8 cellular contexts compared by ENCODE assay signal in the genomic region with DNA sequence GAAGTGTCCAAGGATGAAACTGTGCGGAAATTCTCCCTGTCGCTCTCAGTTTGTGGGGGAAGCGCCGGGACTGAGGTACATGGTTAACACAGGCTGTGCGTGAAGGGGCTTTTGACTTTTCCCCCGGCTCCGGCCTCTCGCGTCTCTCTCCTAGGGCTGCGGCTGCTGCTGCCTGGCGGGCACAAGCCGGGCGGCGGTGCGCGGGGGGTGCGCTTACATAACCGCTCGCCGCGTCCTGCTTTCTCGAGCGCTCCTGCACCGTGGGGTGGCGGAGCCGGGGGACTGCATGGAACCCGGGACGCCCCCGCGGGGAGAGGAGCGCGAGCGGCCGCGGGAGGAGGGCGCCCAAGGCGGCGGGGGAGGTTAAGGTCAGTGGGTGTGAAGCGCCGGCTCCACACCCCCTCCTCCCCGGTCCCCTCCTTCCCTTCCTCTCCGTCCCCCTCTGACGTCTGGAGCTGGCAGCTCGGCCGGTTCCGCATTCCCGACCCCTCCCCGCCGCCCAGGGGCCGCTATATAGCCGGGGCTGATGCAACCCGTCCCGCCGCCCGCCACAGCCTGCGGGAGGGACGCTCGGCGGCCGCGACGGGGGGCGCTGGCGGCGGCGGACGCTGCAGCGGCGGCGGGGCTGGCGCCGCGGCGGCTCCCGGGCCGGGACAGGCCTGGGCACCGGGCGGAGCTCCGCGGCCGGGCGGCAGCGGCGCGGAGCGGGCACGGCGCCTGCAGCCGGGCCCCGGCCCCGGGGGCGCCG. TPM values are rescaled to one million over a fixed set of nuclear protein-coding genes. Genes with fewer than 3 reads are reported as not detected.
A peak's percentile ranks its signal among the peaks of the same experiment; 100 is the strongest.
DNase-seq lines count a peak whose midpoint lies in the region; ATAC-seq and TF ChIP-seq lines count a peak whose summit lies in the region.

A gene with protein sequence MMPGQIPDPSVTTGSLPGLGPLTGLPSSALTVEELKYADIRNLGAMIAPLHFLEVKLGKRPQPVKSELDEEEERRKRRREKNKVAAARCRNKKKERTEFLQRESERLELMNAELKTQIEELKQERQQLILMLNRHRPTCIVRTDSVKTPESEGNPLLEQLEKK (plus strand): TSS at position 541 of the 748 bp plus-strand sequence. CDS start 9,899 bp downstream, outside the sequence.

- H2AFZ ChIP-seq in mesenchymal stem cell (ENCODE audit: low read depth, low read length) = peak within 1 kb of the TSS; percentile 81

- H3K4me3 ChIP-seq in GM12875 (ENCODE audit: low read depth, low read length) (peak within 1 kb of the TSS; percentile 86), endodermal cell (ENCODE audit: low read length) (peak within 1 kb of the TSS; percentile 80), mesenchymal stem cell (ENCODE audit: insufficient read depth in 1 of 2, low read depth in 1 of 2, low read length in 2 of 2) (peak within 1 kb of the TSS; percentile 72 to 84)

- H3K9me3 Mint-ChIP-seq in endodermal cell = peaks cover 1% of the 10 kb centered on the region

- peak within 1 kb of the TSS in 1 of 2 experiments; percentile 90 for H3K14ac ChIP-seq in mesenchymal stem cell (ENCODE audit: low read length in 2 of 2)

- peaks cover 5% of the 10 kb centered on the region for H3K36me3 ChIP-seq in endodermal cell (ENCODE audit: control insufficient read depth, insufficient read depth, low read length)
- peaks cover 6 to 8% of the 10 kb centered on the region in 2 experiments for H3K36me3 ChIP-seq in mesenchymal stem cell (ENCODE audit: control insufficient read depth in 1 of 2, insufficient read depth in 2 of 2, low read depth in 1 of 2, low read length in 2 of 2)

- peak within 1 kb of the TSS; percentile 57 to 75 for H2BK12ac ChIP-seq in mesenchymal stem cell (ENCODE audit: low read length in 2 of 2)

- peak within 1 kb of the TSS; percentile 83 for H4K8ac ChIP-seq in mesenchymal stem cell (ENCODE audit: low read length)

- peak within 1 kb of the TSS; percentile 27 for H3K27ac ChIP-seq in endodermal cell (ENCODE audit: low read depth, low read length)
- no peak within 1 kb of the TSS for H3K27ac ChIP-seq in mesenchymal stem cell (ENCODE audit: low read length, poor library complexity, severe bottlenecking)

- H3K4ac ChIP-seq in mesenchymal stem cell (ENCODE audit: low read depth in 1 of 2, low read length in 2 of 2) = peak within 1 kb of the TSS; percentile 10 to 74

- H2BK5ac ChIP-seq in mesenchymal stem cell (ENCODE audit: low read depth, low read length, poor library complexity, severe bottlenecking) = peak within 1 kb of the TSS; percentile 20

- H3K27ac Mint-ChIP-seq in endodermal cell = no peak within 1 kb of the TSS

- H3K9ac ChIP-seq in endodermal cell (ENCODE audit: extremely low read depth, low read length, poor library complexity, severe bottlenecking) = peak within 1 kb of the TSS; percentile 59
- H3K9ac ChIP-seq in mesenchymal stem cell (ENCODE audit: low read length) = peak within 1 kb of the TSS; percentile 89

- H3K9me3 ChIP-seq in endodermal cell (ENCODE audit: control insufficient read depth, low read length) = no peaks in the 10 kb centered on the region
- no peaks in the 10 kb centered on the region for H3K9me3 ChIP-seq in mesenchymal stem cell (ENCODE audit: control insufficient read depth, low read length)

- peaks cover 41% of the 10 kb centered on the region for H3K27me3 Mint-ChIP-seq in endodermal cell (ENCODE audit: insufficient read depth)

- H2BK15ac ChIP-seq in mesenchymal stem cell (ENCODE audit: low read depth, poor library complexity, severe bottlenecking) = peak within 1 kb of the TSS; percentile 95

- peaks cover 19% of the 10 kb centered on the region for H3K79me1 ChIP-seq in mesenchymal stem cell (replicated peaks; ENCODE audit: low read length, poor library complexity, severe bottlenecking)

- H3K23ac ChIP-seq in mesenchymal stem cell (ENCODE audit: low read length in 2 of 2) = peak within 1 kb of the TSS in 1 of 2 experiments; percentile 49

- TF ChIP-seq CTCF in GM12875 (IDR thresholded peaks at IDR 0.05; ENCODE audit: borderline replicate concordance, insufficient read depth, low read depth, low read length) (0 out of 2 replicates have a peak, but pooled peaks have one; percentile 24), endodermal cell (conservative IDR thresholded peaks at IDR 0.05) (peak; percentile 26)

- peak; percentile 68 for DNase-seq in NCI-H460 (ENCODE audit: extremely low read depth, low read depth)
- peak; percentile 73 for DNase-seq in activated CD8-positive, alpha-beta memory T cell treated with anti-CD3 and anti-CD28 coated beads, Interleukin-2, amount 50 U/mL, for 48 hours
- peak; percentile 92 for DNase-seq in endodermal cell
- DNase-seq in mesenchymal stem cell = peak; percentile 90
- DNase-seq in stimulated activated CD8-positive, alpha-beta memory T cell treated with anti-CD3 and anti-CD28 coated beads, Interleukin-12 subunit alpha, Interleukin-12 subunit beta, amount 100 ng/mL, for 4 hours (ENCODE audit: low read depth) = peak; percentile 24
- DNase-seq in NCI-H446 treated with DMSO at 0.1 percent for 48 hours (lab: John Stamatoyannopoulos, UW) = no peak

- peak within 1 kb of the TSS; percentile 85 for H2BK120ac ChIP-seq in mesenchymal stem cell (ENCODE audit: low read depth, low read length)

- H3K4me1 Mint-ChIP-seq in endodermal cell = peaks cover 24% of the 10 kb centered on the region

- H3K4me2 ChIP-seq in mesenchymal stem cell (ENCODE audit: low read length, poor library complexity, severe bottlenecking) = peak within 1 kb of the TSS; percentile 86

- no peak within 1 kb of the TSS for H2AK5ac ChIP-seq in mesenchymal stem cell (ENCODE audit: low read length, severe bottlenecking)

- 1 to 2% methylated on average over 28 to 90 of the region's 93 CpGs for WGBS in endodermal cell (ENCODE audit: insufficient coverage in 1 of 2, insufficient read length in 1 of 2), 2 experiments
- under 1% methylated on average over 37 of the region's 93 CpGs for WGBS in mesenchymal stem cell

- H3K36me3 Mint-ChIP-seq in endodermal cell (ENCODE audit: low read depth) = peaks cover 7% of the 10 kb centered on the region

- H4K91ac ChIP-seq in mesenchymal stem cell (ENCODE audit: low read length) = peak within 1 kb of the TSS; percentile 20

- ATAC-seq in HG02678 (IDR thresholded peaks at IDR 0.05; ENCODE audit: unreplicated experiment) = peak; percentile 35

- peaks cover 25% of the 10 kb centered on the region for H3K27me3 ChIP-seq in endodermal cell (ENCODE audit: control insufficient read depth, insufficient read depth, low read length, poor library complexity, severe bottlenecking)
- no peaks in the 10 kb centered on the region for H3K27me3 ChIP-seq in mesenchymal stem cell (ENCODE audit: control insufficient read depth in 1 of 2, insufficient read depth in 1 of 2, low read length in 2 of 2)

- H3K4me3 Mint-ChIP-seq in endodermal cell = peak within 1 kb of the TSS; percentile 69

- peak within 1 kb of the TSS; percentile 56 to 90 for H3K18ac ChIP-seq in mesenchymal stem cell (ENCODE audit: low read depth in 1 of 2, low read length in 2 of 2)

- no peaks in the 10 kb centered on the region for H3K4me1 ChIP-seq in endodermal cell (ENCODE audit: control insufficient read depth, insufficient read depth, low read length)
- peaks cover 21% of the 10 kb centered on the region for H3K4me1 ChIP-seq in mesenchymal stem cell (ENCODE audit: control insufficient read depth, insufficient read depth, low read depth, low read length)

RNA-seq across cellular contexts. Expression of the gene that starts here (rescaled TPM):
- 40.6 and 42.4 TPM in 2 replicates for total RNA-seq in NCI-H460 (2014; rRNA removed; shearing (Covaris generic))
- 37.6 and 43.1 TPM in 2 replicates for polyA plus RNA-seq in NCI-H460 (2014; cell fraction: nucleus; rRNA removed)
- total RNA-seq in endodermal cell = 10 to 100 TPM; 15.7 to 23.1 TPM
- 17.2 TPM for polyA plus RNA-seq in endodermal cell (2013, experiment 1 of 2)
- 16.2 TPM for polyA plus RNA-seq in endodermal cell (2013, experiment 2 of 2)
- 63.4 TPM for polyA plus RNA-seq in mesenchymal stem cell (2013, experiment 1 of 2)
- 61.6 TPM for polyA plus RNA-seq in mesenchymal stem cell (2013, experiment 2 of 2)
